16 cellular contexts compared by ENCODE assay signal in the genomic region with DNA sequence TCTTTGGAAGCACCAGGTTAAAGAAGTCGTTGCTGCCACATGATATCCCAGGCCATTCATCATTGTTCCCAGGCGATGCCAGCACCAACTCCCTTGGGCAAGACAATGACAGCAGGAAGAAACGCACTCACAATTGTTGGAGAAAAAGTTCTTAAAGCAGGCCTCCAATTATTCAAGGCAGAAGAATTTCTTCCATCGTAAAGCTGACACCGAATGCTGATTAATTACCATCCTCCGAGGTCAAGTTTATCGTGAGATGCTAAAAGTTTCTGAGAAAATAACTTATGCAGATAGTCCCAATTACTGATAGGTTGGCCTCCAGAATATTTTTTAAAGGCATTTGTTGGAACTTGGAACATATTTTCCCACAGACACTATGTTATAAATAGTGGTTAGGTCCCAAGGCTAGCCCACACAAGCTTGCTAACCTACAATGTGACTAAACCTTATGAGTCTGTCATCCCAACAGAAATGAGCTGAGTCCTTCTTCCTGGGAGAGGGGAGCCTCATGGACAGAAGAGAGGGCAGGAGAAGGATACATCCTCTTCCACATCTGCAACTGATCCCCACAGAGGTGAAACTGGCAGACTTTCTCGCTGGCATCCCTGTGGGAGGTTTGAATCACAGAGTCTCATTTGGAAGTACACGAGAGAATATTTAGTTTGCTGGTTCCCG.
"Had no signal": no experiment of that assay in that cellular context is flagged by ENCODE, and none has a peak within 500 bp of the region (broad histone marks: within the 10 kb centered on the region; RNA-seq: fewer than 3 reads in every experiment).

No MANE protein-coding gene starts in this region.

- H3K4me3 ChIP-seq: breast epithelium, gastroesophageal sphincter, heart right ventricle, pancreas, sigmoid colon had no signal

- H3K4me3 Mint-ChIP-seq: activated naive CD8-positive, alpha-beta T cell treated with anti-CD3 and anti-CD28 coated beads, Interleukin-2, amount 50 U/mL, for 24 hours; dendritic cell treated with granulocyte-macrophage colony-stimulating factor and Interleukin-4, amounts not matched to agents 40 ng/mL and 50 ng/mL, for 4 days; naive B cell; T-helper 2 cell treated with Interferon-gamma antibody and Interleukin-4, amounts not matched to agents 5 μg/mL and 100 μg/mL, for 36 hours had no signal

- H3K4me1 Mint-ChIP-seq: activated naive CD8-positive, alpha-beta T cell treated with anti-CD3 and anti-CD28 coated beads, Interleukin-2, amount 50 U/mL, for 24 hours; naive B cell had no signal

- H3K27ac ChIP-seq: breast epithelium, gastroesophageal sphincter, heart right ventricle, pancreas, sigmoid colon had no signal

- H3K36me3 ChIP-seq: breast epithelium, gastroesophageal sphincter, heart right ventricle, pancreas, sigmoid colon had no signal

- H3K4me1 ChIP-seq: gastroesophageal sphincter, heart right ventricle, pancreas, sigmoid colon had no signal

- H3K9me3 ChIP-seq: pancreas had no signal

- H3K27me3 ChIP-seq: breast epithelium, pancreas had no signal

- DNase-seq: activated CD4-positive, alpha-beta T cell treated with anti-CD3 and anti-CD28 coated beads, Interleukin-2, amount 50 U/mL, for 1 hour; activated naive CD4-positive, alpha-beta T cell treated with Interleukin-2 at 50 U/mL for 16 hours; activated naive CD8-positive, alpha-beta T cell treated with anti-CD3 and anti-CD28 coated beads, Interleukin-2, amount 50 U/mL, for 24 hours; activated T-cell treated with anti-CD3 and anti-CD28 coated beads for 4 hours; aorta; effector memory CD4-positive, alpha-beta T cell; heart right ventricle; naive B cell; pancreas; sigmoid colon; stimulated activated CD4-positive, alpha-beta T cell treated with anti-CD3 and anti-CD28 coated beads, Interleukin-12 subunit alpha, Interleukin-12 subunit beta, amount 100 ng/mL, for 4 hours; stimulated activated CD4-positive, alpha-beta T cell treated with anti-CD3 and anti-CD28 coated beads, Interleukin-2, amount 100 ng/mL, for 24 hours had no signal

- FAIRE-seq: pancreas had no signal

- H3K27ac Mint-ChIP-seq: activated naive CD8-positive, alpha-beta T cell treated with anti-CD3 and anti-CD28 coated beads, Interleukin-2, amount 50 U/mL, for 24 hours; dendritic cell treated with granulocyte-macrophage colony-stimulating factor and Interleukin-4, amounts not matched to agents 40 ng/mL and 50 ng/mL, for 4 days; naive B cell; T-helper 2 cell treated with Interferon-gamma antibody and Interleukin-4, amounts not matched to agents 5 μg/mL and 100 μg/mL, for 36 hours had no signal
